ENCODE assay signal across 19 cellular contexts in the genomic region with DNA sequence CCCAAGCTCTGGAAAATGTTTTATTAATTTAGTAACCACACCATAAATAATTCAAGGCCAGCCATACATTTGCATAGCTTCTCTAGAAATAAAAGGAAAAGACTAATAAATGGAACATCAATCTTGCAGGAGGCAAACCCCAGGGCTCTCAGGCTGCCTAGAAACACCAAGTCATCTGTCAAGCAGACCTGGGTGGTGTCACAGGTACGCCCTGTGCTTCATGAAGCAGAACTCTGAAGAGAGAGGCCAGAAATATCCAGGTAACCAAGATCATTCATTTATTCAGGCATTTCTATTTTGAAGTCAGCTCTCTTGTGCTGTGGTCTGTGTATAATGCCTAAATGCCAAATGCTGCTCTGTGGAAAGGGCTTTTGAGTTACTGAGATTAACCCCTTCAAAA. TPM values are rescaled to one million over a fixed set of nuclear protein-coding genes. Genes with fewer than 3 reads are reported as not detected.
"Had no signal": no experiment of that assay in that cellular context is flagged by ENCODE, and none has a peak within 500 bp of the region (broad histone marks: within the 10 kb centered on the region; RNA-seq: fewer than 3 reads in every experiment).

No MANE protein-coding gene starts in this region.

- FAIRE-seq: colon, urothelium cell line had no signal

- H3K4me3 ChIP-seq: breast epithelium, lung, stomach had no signal

- H3K27ac ChIP-seq: breast epithelium, stomach, VCaP had no signal

- DNase-seq: activated CD4-positive, alpha-beta T cell treated with anti-CD3 and anti-CD28 coated beads for 4 hours; activated CD8-positive, alpha-beta memory T cell treated with anti-CD3 and anti-CD28 coated beads, Interleukin-2, amount 10 ng/mL, durations not matched to agents 7 days and 5 days; activated naive CD4-positive, alpha-beta T cell treated with Interleukin-2 at 50 U/mL for 16 hours; anterior cingulate cortex; foreskin melanocyte; left cardiac atrium; nephron progenitor cell; stimulated activated CD4-positive, alpha-beta T cell treated with anti-CD3 and anti-CD28 coated beads, Interleukin-2, amount 100 ng/mL, for 24 hours; stomach; T1000 had no signal

- ATAC-seq: activated CD8-positive, alpha-beta memory T cell treated with anti-CD3 and anti-CD28 coated beads, Interleukin-2, amount 10 ng/mL, durations not matched to agents 7 days and 5 days; left cardiac atrium; sciatic nerve had no signal

- H3K27me3 ChIP-seq: breast epithelium, stomach had no signal

- H3K9me3 Mint-ChIP-seq: nephron progenitor cell had no signal

- H3K4me1 ChIP-seq: breast epithelium, stomach had no signal

- H3K27ac Mint-ChIP-seq: nephron progenitor cell had no signal

- H3K36me3 ChIP-seq: breast epithelium had no signal

- H3K4me3 Mint-ChIP-seq: activated CD8-positive, alpha-beta memory T cell treated with anti-CD3 and anti-CD28 coated beads, Interleukin-2, amount 10 ng/mL, durations not matched to agents 7 days and 5 days; nephron progenitor cell had no signal

- H3K27me3 Mint-ChIP-seq: activated CD8-positive, alpha-beta memory T cell treated with anti-CD3 and anti-CD28 coated beads, Interleukin-2, amount 10 ng/mL, durations not matched to agents 7 days and 5 days had no signal

- H3K9me3 ChIP-seq: breast epithelium, stomach had no signal

RNA-seq across cellular contexts. Expression of gene ARMH2, which starts 45.3 kb away (rescaled TPM):
- total RNA-seq: breast epithelium, left cardiac atrium, mononuclear cell, osteoblast, pulmonary artery endothelial cell, sciatic nerve, stomach had no signal
- polyA plus RNA-seq: stomach had no signal
